ENCODE assay signal across 11 cellular contexts in genomic region chr13:89897681-89898080, GRCh38.
DNase-seq lines count a peak whose midpoint lies in the region; ATAC-seq lines count a peak whose summit lies in the region.
"Had no signal": no experiment of that assay in that cellular context is flagged by ENCODE, and none has a peak within 500 bp of the region (broad histone marks: within the 10 kb centered on the region; RNA-seq: fewer than 3 reads in every experiment).

No MANE protein-coding gene starts in this region.

- CTCF ChIA-PET in activated CD8-positive, alpha-beta T cell treated with anti-CD3 and anti-CD28 coated beads, Interleukin-2, amount 10 ng/mL, durations not matched to agents 7 days and 5 days (lab: Charles Lee) = no interaction called here

- H3K27ac Mint-ChIP-seq in activated CD8-positive, alpha-beta T cell treated with anti-CD3 and anti-CD28 coated beads, Interleukin-2, amount 10 ng/mL, durations not matched to agents 7 days and 5 days = no peak overlapping the region
- H3K27ac Mint-ChIP-seq: naive thymus-derived CD4-positive, alpha-beta T cell had no signal

- no peaks in the 10 kb centered on the region for H3K27me3 Mint-ChIP-seq in activated CD8-positive, alpha-beta T cell treated with anti-CD3 and anti-CD28 coated beads, Interleukin-2, amount 10 ng/mL, durations not matched to agents 7 days and 5 days (ENCODE audit: low read depth)
- H3K27me3 Mint-ChIP-seq: naive thymus-derived CD4-positive, alpha-beta T cell had no signal

- no peak overlapping the region for H3K4me3 Mint-ChIP-seq in activated CD8-positive, alpha-beta T cell treated with anti-CD3 and anti-CD28 coated beads, Interleukin-2, amount 10 ng/mL, durations not matched to agents 7 days and 5 days
- H3K4me3 Mint-ChIP-seq: naive thymus-derived CD4-positive, alpha-beta T cell had no signal

- H3K4me1 Mint-ChIP-seq in activated CD8-positive, alpha-beta T cell treated with anti-CD3 and anti-CD28 coated beads, Interleukin-2, amount 10 ng/mL, durations not matched to agents 7 days and 5 days (ENCODE audit: low read depth) = no peaks in the 10 kb centered on the region
- H3K4me1 Mint-ChIP-seq: naive thymus-derived CD4-positive, alpha-beta T cell had no signal

- POLR2A ChIA-PET in activated CD8-positive, alpha-beta T cell treated with anti-CD3 and anti-CD28 coated beads, Interleukin-2, amount 10 ng/mL, durations not matched to agents 7 days and 5 days (lab: Charles Lee) = no interaction called here

- ATAC-seq in GM18502 (IDR thresholded peaks at IDR 0.05; ENCODE audit: poor library complexity, unreplicated experiment) (peak; percentile 84), GM21367 (IDR thresholded peaks at IDR 0.05; ENCODE audit: unreplicated experiment) (peak; percentile 75), HG02981 (IDR thresholded peaks at IDR 0.05; ENCODE audit: unreplicated experiment) (peak; percentile 75)
- no peak for ATAC-seq in activated CD8-positive, alpha-beta T cell treated with anti-CD3 and anti-CD28 coated beads, Interleukin-2, amount 10 ng/mL, durations not matched to agents 7 days and 5 days
- ATAC-seq: naive thymus-derived CD4-positive, alpha-beta T cell had no signal

- DNase-seq in MV-4-11 (lab: John Stamatoyannopoulos, UW) = peak; percentile 80
- DNase-seq in activated CD8-positive, alpha-beta T cell treated with anti-CD3 and anti-CD28 coated beads, Interleukin-2, amount 10 ng/mL, durations not matched to agents 7 days and 5 days = no peak
- no peak for DNase-seq in occipital lobe (lab: John Stamatoyannopoulos, UW)
- no peak for DNase-seq in stimulated activated CD8-positive, alpha-beta memory T cell treated with anti-CD3 and anti-CD28 coated beads, Interleukin-4, amount 100 ng/mL, for 48 hours
- DNase-seq in DMS 273 (lab: John Stamatoyannopoulos, UW; ENCODE audit: unreplicated experiment) = no peak
- DNase-seq: HCEC 1CT; naive thymus-derived CD4-positive, alpha-beta T cell; tibial artery had no signal

- peaks cover 1% of the 10 kb centered on the region for H3K36me3 Mint-ChIP-seq in activated CD8-positive, alpha-beta T cell treated with anti-CD3 and anti-CD28 coated beads, Interleukin-2, amount 10 ng/mL, durations not matched to agents 7 days and 5 days (ENCODE audit: low read depth)
- H3K36me3 Mint-ChIP-seq: naive thymus-derived CD4-positive, alpha-beta T cell had no signal

- peaks cover 16% of the 10 kb centered on the region for H3K9me3 Mint-ChIP-seq in activated CD8-positive, alpha-beta T cell treated with anti-CD3 and anti-CD28 coated beads, Interleukin-2, amount 10 ng/mL, durations not matched to agents 7 days and 5 days (ENCODE audit: insufficient read depth)
